Comparison of ENCODE assay signal across 29 cellular contexts in the genomic region with DNA sequence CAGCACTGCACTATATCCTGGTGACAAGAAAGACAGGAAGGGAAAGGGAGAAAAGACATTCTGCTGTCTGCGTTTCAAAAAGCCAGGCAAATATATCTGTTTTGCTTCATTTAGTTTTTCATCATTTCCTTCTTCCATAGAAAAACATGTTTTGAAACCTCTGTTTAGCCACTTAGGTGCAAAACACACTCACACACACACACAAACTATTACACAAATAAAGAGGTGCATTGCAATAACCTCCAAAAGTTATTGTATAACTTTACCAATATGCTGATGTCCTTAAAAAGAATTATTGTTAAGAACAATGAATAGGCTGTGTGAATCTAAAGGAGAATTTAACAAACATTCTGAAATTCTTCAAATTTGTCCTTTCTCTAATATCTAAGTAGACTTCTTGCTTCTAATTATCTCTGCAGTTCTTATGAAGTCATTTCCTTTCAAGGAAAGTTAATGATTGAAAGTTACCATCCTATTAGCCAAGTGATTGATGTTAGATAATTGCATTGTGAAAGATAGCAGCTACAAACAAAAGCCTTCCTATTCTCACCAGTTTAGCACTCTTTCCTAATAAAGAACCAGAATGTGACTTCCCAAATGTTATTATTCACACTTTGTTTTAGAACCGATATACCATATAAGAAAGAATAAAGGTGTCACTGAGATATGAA.
"Had no signal": no experiment of that assay in that cellular context is flagged by ENCODE, and none has a peak within 500 bp of the region (broad histone marks: within the 10 kb centered on the region; RNA-seq: fewer than 3 reads in every experiment).

No MANE protein-coding gene starts in this region.

- H3K79me2 ChIP-seq: parathyroid adenoma had no signal

- H3K9ac ChIP-seq: parathyroid adenoma had no signal

- ATAC-seq: activated CD4-positive, CD25-positive, alpha-beta regulatory T cell treated with anti-CD3 and anti-CD28 coated beads, Interleukin-2, amount 50 U/mL, for 24 hours; body of pancreas; gastrocnemius medialis; naive thymus-derived CD8-positive, alpha-beta T cell; right cardiac atrium; stimulated activated naive CD8-positive, alpha-beta T cell treated with anti-CD3 and anti-CD28 coated beads, Interleukin-15, Interleukin-2, amounts not matched to agents 100 U/mL and 50 U/mL, for 24 hours had no signal

- H3K36me3 ChIP-seq: adrenal gland, gastrocnemius medialis, spleen, thoracic aorta, WERI-Rb-1 had no signal

- H3K4me3 ChIP-seq: adrenal gland, body of pancreas, gastrocnemius medialis, spleen, thoracic aorta had no signal

- DNase-seq: activated CD4-positive, alpha-beta T cell treated with anti-CD3 and anti-CD28 coated beads for 48 hours; activated CD4-positive, alpha-beta T cell treated with anti-CD3 and anti-CD28 coated beads, Interleukin-2, amount 50 U/mL, for 48 hours; activated CD8-positive, alpha-beta memory T cell treated with anti-CD3 and anti-CD28 coated beads, Interleukin-2, amount 50 U/mL, for 4 hours; activated effector memory CD4-positive, alpha-beta T cell treated with anti-CD3 and anti-CD28 coated beads, Interleukin-2, amount 50 U/mL, for 16 hours; activated naive CD4-positive, alpha-beta T cell treated with anti-CD3 and anti-CD28 coated beads for 36 hours; activated naive CD8-positive, alpha-beta T cell treated with anti-CD3 and anti-CD28 coated beads for 36 hours; activated T-cell treated with anti-CD3 and anti-CD28 coated beads, Interleukin-2, amount 50 U/mL, for 1 hour; adrenal gland; aorta; body of pancreas; dermis blood vessel endothelial cell; effector CD8-positive, alpha-beta T cell; erythroblast; gastrocnemius medialis; glutamatergic neuron; islet precursor cell; midbrain; naive thymus-derived CD8-positive, alpha-beta T cell; nucleus accumbens; right cardiac atrium; spleen; stimulated activated CD4-positive, alpha-beta T cell treated with anti-CD3 and anti-CD28 coated beads, Interleukin-4, amount 100 ng/mL, for 1 hour; stimulated activated naive CD8-positive, alpha-beta T cell treated with anti-CD3 and anti-CD28 coated beads, Interleukin-15, Interleukin-2, amounts not matched to agents 100 U/mL and 50 U/mL, for 24 hours; T1000; trophoblast cell; WERI-Rb-1 had no signal

- H3K9me3 ChIP-seq: adrenal gland, body of pancreas, gastrocnemius medialis, spleen, thoracic aorta had no signal

- H3K27ac ChIP-seq: adrenal gland, body of pancreas, gastrocnemius medialis, parathyroid adenoma, spleen, thoracic aorta, WERI-Rb-1 had no signal

- H3K27me3 ChIP-seq: adrenal gland, body of pancreas, gastrocnemius medialis, spleen had no signal

- H3K4me1 ChIP-seq: adrenal gland, body of pancreas, gastrocnemius medialis, parathyroid adenoma, spleen had no signal
